14 cellular contexts compared by ENCODE assay signal in the genomic region with DNA sequence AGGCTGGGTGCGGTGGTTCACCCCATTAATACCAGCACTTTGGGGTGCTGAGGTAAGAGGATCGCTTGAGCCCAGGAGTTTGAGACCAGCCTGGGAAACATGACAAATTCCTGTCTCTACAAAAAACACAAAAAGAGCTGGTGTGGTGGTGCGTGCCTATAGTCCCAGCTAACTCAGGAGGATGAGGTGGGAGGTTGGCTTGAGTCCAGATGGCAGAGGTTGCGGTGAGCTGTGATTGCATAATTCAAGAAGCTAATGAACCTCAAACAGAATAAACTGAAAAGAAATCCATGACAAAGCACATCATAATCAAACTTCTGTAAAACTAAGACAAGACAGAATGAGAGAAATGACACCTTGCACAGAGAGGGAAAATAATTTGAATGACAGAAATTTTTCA. TPM values are rescaled to one million over a fixed set of nuclear protein-coding genes. Genes with fewer than 3 reads are reported as not detected.
A peak's percentile ranks its signal among the peaks of the same experiment; 100 is the strongest.
DNase-seq lines count a peak whose midpoint lies in the region; ATAC-seq, FAIRE-seq and TF ChIP-seq lines count a peak whose summit lies in the region.
"Had no signal": no experiment of that assay in that cellular context is flagged by ENCODE, and none has a peak within 500 bp of the region (broad histone marks: within the 10 kb centered on the region; RNA-seq: fewer than 3 reads in every experiment).

No MANE protein-coding gene starts in this region.

- H3K9ac ChIP-seq in adipocyte (ENCODE audit: low read length), result peak overlapping the region; percentile 57
- H3K9ac ChIP-seq: neural progenitor cell had no signal

- H3K36me3 ChIP-seq in adipocyte (ENCODE audit: control insufficient read depth, insufficient read depth, low read length, severe bottlenecking) (no peaks in the 10 kb centered on the region), pancreas (no peaks in the 10 kb centered on the region)
- H3K36me3 ChIP-seq: adrenal gland, lower lobe of right lung, neural progenitor cell, thoracic aorta had no signal

- no peak for FAIRE-seq in pancreas (lab: Jason Lieb, UNC)

- ATAC-seq in GM19452 (IDR thresholded peaks at IDR 0.05; ENCODE audit: unreplicated experiment), result no peak
- no peak for ATAC-seq in pancreas

- DNase-seq in EL, result peak; percentile 46
- peak; percentile 82 for DNase-seq in M059J (ENCODE audit: low read depth)
- DNase-seq in adipocyte (ENCODE audit: low read depth), result no peak
- peak; percentile 81 for DNase-seq in iris pigment epithelial cell (ENCODE audit: low read depth)
- no peak for DNase-seq in ecto neural progenitor cell (ENCODE audit: low spot score)
- no peak for DNase-seq in pancreas
- no peak for DNase-seq in activated CD4-positive, CD25-positive, alpha-beta regulatory T cell treated with anti-CD3 and anti-CD28 coated beads, Interleukin-2, amount 50 U/mL, for 72 hours
- DNase-seq: adrenal gland; CD4-positive, alpha-beta T cell; lower lobe of right lung; MM.1S had no signal

- 78 to 93% methylated on average over 4 of the region's 4 CpGs for WGBS in pancreas, 2 donors

- H3K27me3 ChIP-seq in adipocyte (replicated peaks; ENCODE audit: control insufficient read depth, insufficient read depth, low read length) (no peaks in the 10 kb centered on the region), pancreas (no peaks in the 10 kb centered on the region)
- H3K27me3 ChIP-seq: adrenal gland, neural progenitor cell had no signal

- H3K4me1 ChIP-seq in adipocyte (ENCODE audit: control insufficient read depth, insufficient read depth, low read length) (peaks cover 56% of the 10 kb centered on the region), pancreas (no peaks in the 10 kb centered on the region)
- H3K4me1 ChIP-seq: lower lobe of right lung, neural progenitor cell had no signal

- H3K27ac ChIP-seq in pancreas, result no peak overlapping the region
- H3K27ac ChIP-seq: adrenal gland, lower lobe of right lung, neural progenitor cell, thoracic aorta had no signal

- no peak overlapping the region for H3K4me3 ChIP-seq in adipocyte (ENCODE audit: low read length)
- H3K4me3 ChIP-seq in pancreas, result no peak overlapping the region
- H3K4me3 ChIP-seq: adrenal gland, lower lobe of right lung, neural progenitor cell, thoracic aorta had no signal

- TF ChIP-seq CTCF in pancreas (IDR thresholded peaks at IDR 0.05), result no peak

- H3K9me3 ChIP-seq in adipocyte (ENCODE audit: control insufficient read depth, low read length), result no peaks in the 10 kb centered on the region
- H3K9me3 ChIP-seq in pancreas, result no peaks in the 10 kb centered on the region
- H3K9me3 ChIP-seq: adrenal gland, lower lobe of right lung, thoracic aorta had no signal

- intact Hi-C loops in pancreas (cut with DNase I), result no loop called here

RNA-seq across cellular contexts. Expression of gene SEMA4F, which starts 54.8 kb away (rescaled TPM):
- total RNA-seq in M059J (2014; rRNA removed; shearing (Covaris generic)), result 7.3 and 7.6 TPM in 2 replicates
- total RNA-seq in pancreas, result 1 to 10 TPM; 1.9 to 5.9 (median 3.1) TPM
- polyA plus RNA-seq in pancreas, result 1 to 10 TPM; 1.9 to 2.9 TPM

Comparison
In these comparisons a context has a peak if more than half of its experiments do, and no peak if none do; other contexts are left out.
1. DNase-seq: peak in EL (single experiment), M059J (single experiment) and iris pigment epithelial cell (single experiment); none in adipocyte (single experiment), ecto neural progenitor cell (single experiment), pancreas (0 of 6) and activated CD4-positive, CD25-positive, alpha-beta regulatory T cell treated with anti-CD3 and anti-CD28 coated beads, Interleukin-2, amount 50 U/mL, for 72 hours (single experiment).